Comparison of ENCODE assay signal across 11 cellular contexts in genomic region chr20:48706116-48706656, GRCh38.
DNase-seq lines count a peak whose midpoint lies in the region; ATAC-seq and TF ChIP-seq lines count a peak whose summit lies in the region.
"Had no signal": no experiment of that assay in that cellular context is flagged by ENCODE, and none has a peak within 500 bp of the region (broad histone marks: within the 10 kb centered on the region; RNA-seq: fewer than 3 reads in every experiment).

No MANE protein-coding gene starts in this region.

- no peaks in the 10 kb centered on the region for H4K20me1 ChIP-seq in BLaER1
- H4K20me1 ChIP-seq in GM23248 (ENCODE audit: insufficient read depth), result no peaks in the 10 kb centered on the region

- H3F3A ChIP-seq in GM23248 (ENCODE audit: insufficient read depth), result no peaks in the 10 kb centered on the region; the same call in 1 of the 2 replicates

- peak overlapping the region; percentile 68 for H3K4me3 Mint-ChIP-seq in natural killer cell treated with Interleukin-12 subunit alpha and Interleukin-12 subunit beta and Interleukin-15 and Interleukin-18, amount 100 ng/mL, for 72 hours

- H2AFZ ChIP-seq in GM23248, result no peak overlapping the region

- peaks cover 66 to 69% of the 10 kb centered on the region in 2 donors for H3K4me1 Mint-ChIP-seq in natural killer cell treated with Interleukin-12 subunit alpha and Interleukin-12 subunit beta and Interleukin-15 and Interleukin-18, amount 100 ng/mL, for 72 hours (ENCODE audit: low read depth in 2 of 2)

- H3K27me3 ChIP-seq in BLaER1 (no peaks in the 10 kb centered on the region), GM23248 (replicated peaks; ENCODE audit: insufficient read depth) (0 out of 2 replicates have a peak, but pooled peaks cover 8% of the 10 kb centered on the region)

- H3K27me3 Mint-ChIP-seq in natural killer cell treated with Interleukin-12 subunit alpha and Interleukin-12 subunit beta and Interleukin-15 and Interleukin-18, amount 100 ng/mL, for 72 hours, result no peaks in the 10 kb centered on the region
- H3K27me3 Mint-ChIP-seq: progenitor cell of endocrine pancreas had no signal

- H3K36me3 Mint-ChIP-seq in natural killer cell treated with Interleukin-12 subunit alpha and Interleukin-12 subunit beta and Interleukin-15 and Interleukin-18, amount 100 ng/mL, for 72 hours, result peaks cover 15% of the 10 kb centered on the region

- H3K9ac ChIP-seq in BLaER1 (no peak overlapping the region), GM23248 (no peak overlapping the region)

- in situ Hi-C loops in GM23248 (cut with MboI), result no loop called here

- no peaks in the 10 kb centered on the region for H3K9me3 Mint-ChIP-seq in natural killer cell treated with Interleukin-12 subunit alpha and Interleukin-12 subunit beta and Interleukin-15 and Interleukin-18, amount 100 ng/mL, for 72 hours

- DNase-seq in GM23248 (peak; percentile 35), cardiac fibroblast (ENCODE audit: low read depth in 2 of 2) (peak; percentile 59 to 78), ecto neural progenitor cell (ENCODE audit: low spot score) (no peak)
- DNase-seq in natural killer cell treated with Interleukin-12 subunit alpha and Interleukin-12 subunit beta and Interleukin-15 and Interleukin-18, amount 100 ng/mL, for 72 hours (ENCODE audit: low spot score), result peak; percentile 39
- DNase-seq: NCI-H2107; stimulated activated CD4-positive, alpha-beta T cell treated with anti-CD3 and anti-CD28 coated beads, Interleukin-4, amount 100 ng/mL, for 4 hours had no signal

- 71 to 83% methylated on average over 2 of the region's 2 CpGs for WGBS in GM23248 (ENCODE audit: low coverage in 1 of 2, low lambda C conversion rate in 2 of 2, missing lambda C conversion rate in 2 of 2), 2 experiments

- peaks cover 82% of the 10 kb centered on the region for H3K4me1 ChIP-seq in BLaER1
- no peaks in the 10 kb centered on the region for H3K4me1 ChIP-seq in GM23248 (ENCODE audit: insufficient read depth)

- 0 out of 2 replicates have a peak, but pooled peaks cover under 1% of the 10 kb centered on the region for H3K36me3 ChIP-seq in BLaER1
- H3K36me3 ChIP-seq in GM23248 (ENCODE audit: low read depth), result no peaks in the 10 kb centered on the region

- H3K9me3 ChIP-seq in BLaER1 (no peaks in the 10 kb centered on the region), GM23248 (ENCODE audit: low read depth) (no peaks in the 10 kb centered on the region)

- no peaks in the 10 kb centered on the region for H3K9me2 ChIP-seq in GM23248 (ENCODE audit: insufficient read depth)

- H3K4me2 ChIP-seq in BLaER1 (peak overlapping the region; percentile 78), GM23248 (ENCODE audit: unreplicated experiment) (no peak overlapping the region)

- ATAC-seq in natural killer cell treated with Interleukin-12 subunit alpha and Interleukin-12 subunit beta and Interleukin-15 and Interleukin-18, amount 100 ng/mL, for 72 hours, result peak in 1 of 2 donors; percentile 51
- ATAC-seq in GM18520 (IDR thresholded peaks at IDR 0.05; ENCODE audit: unreplicated experiment), result no peak
- ATAC-seq in HG02884 (IDR thresholded peaks at IDR 0.05; ENCODE audit: unreplicated experiment), result no peak
- ATAC-seq in GM18519 (IDR thresholded peaks at IDR 0.05; ENCODE audit: low FRiP score, unreplicated experiment), result no peak

- TF ChIP-seq CTCF in cardiac fibroblast (IDR thresholded peaks at IDR 0.05; ENCODE audit: low read depth, low read length), result no peak

- peak overlapping the region; percentile 87 to 90 for H3K27ac Mint-ChIP-seq in natural killer cell treated with Interleukin-12 subunit alpha and Interleukin-12 subunit beta and Interleukin-15 and Interleukin-18, amount 100 ng/mL, for 72 hours

- no peak overlapping the region for H3K4me3 ChIP-seq in BLaER1
- H3K4me3 ChIP-seq in GM23248, result no peak overlapping the region
- no peak overlapping the region for H3K4me3 ChIP-seq in cardiac fibroblast (replicated peaks in 1 of 2; ENCODE audit: low read depth in 2 of 2, low read length in 2 of 2)

- no peaks in the 10 kb centered on the region for H3K79me2 ChIP-seq in GM23248 (ENCODE audit: insufficient read depth)

- H3K27ac ChIP-seq in BLaER1 (peak overlapping the region; percentile 65), GM23248 (no peak overlapping the region)
